In genomic region chr3:143825513-143825912, GRCh38 we compare ENCODE assay signal across 10 cellular contexts. TPM values are rescaled to one million over a fixed set of nuclear protein-coding genes. Genes with fewer than 3 reads are reported as not detected.
DNase-seq lines count a peak whose midpoint lies in the region; ATAC-seq and TF ChIP-seq lines count a peak whose summit lies in the region.
"Had no signal": no experiment of that assay in that cellular context is flagged by ENCODE, and none has a peak within 500 bp of the region (broad histone marks: within the 10 kb centered on the region; RNA-seq: fewer than 3 reads in every experiment).

No MANE protein-coding gene starts in this region.

- H3K4me3 Mint-ChIP-seq in T-cell, result peak overlapping the region in 1 of 3 donors; percentile 28
- no peak overlapping the region for H3K4me3 Mint-ChIP-seq in type B pancreatic cell
- H3K4me3 Mint-ChIP-seq: brain had no signal

- POLR2A ChIA-PET in T-cell (lab: Charles Lee), result interaction anchor here in 1 of 2 donors (0.5 to 1.0 kb wide), 3 partner anchors 24 to 1633 kb away, joined by 3 to 5 read pairs (median 3); partner anchors contain the start of gene DIPK2A

- no peaks in the 10 kb centered on the region for H3K27me3 Mint-ChIP-seq in T-cell
- no peaks in the 10 kb centered on the region for H3K27me3 Mint-ChIP-seq in type B pancreatic cell
- H3K27me3 Mint-ChIP-seq: brain had no signal

- peak; percentile 8 to 13 for DNase-seq in activated CD4-positive, alpha-beta T cell treated with anti-CD3 and anti-CD28 coated beads for 4 hours
- no peak for DNase-seq in activated CD4-positive, alpha-beta T cell treated with anti-CD3 and anti-CD28 coated beads, Interleukin-2, amount 50 U/mL, for 4 hours
- peak in 12 of 34 experiments; percentile 3 to 37 (median 8) for DNase-seq in T-cell
- no peak for DNase-seq in omental fat pad (ENCODE audit: low spot score)
- DNase-seq in MV-4-11 (lab: John Stamatoyannopoulos, UW), result no peak
- no peak for DNase-seq in type B pancreatic cell (ENCODE audit: extremely low spot score, unreplicated experiment)
- DNase-seq in DMS 273 (lab: John Stamatoyannopoulos, UW; ENCODE audit: unreplicated experiment), result no peak
- DNase-seq: Peyer's patch had no signal

- CTCF ChIA-PET in T-cell (lab: Charles Lee), result interaction anchor here in 1 of 2 donors (1.1 to 1.3 kb wide), 3 partner anchors 23 to 146 kb away, joined by 3 to 5 read pairs (median 3); partner anchors contain the start of genes DIPK2A and SLC9A9

- H3K27ac Mint-ChIP-seq in T-cell, result peak overlapping the region; percentile 74 to 84
- no peak overlapping the region for H3K27ac Mint-ChIP-seq in type B pancreatic cell

- ATAC-seq in HG02642 (IDR thresholded peaks at IDR 0.05; ENCODE audit: poor library complexity, unreplicated experiment), result peak; percentile 66
- ATAC-seq in T-cell (replicated peaks in 1 of 4), result peak; percentile 83 to 97 (median 95)
- ATAC-seq in omental fat pad (ENCODE audit: low FRiP score), result peak; percentile 26

- H3K9me3 Mint-ChIP-seq in T-cell, result peaks cover 0 to 7% (median 0%) of the 10 kb centered on the region in 3 donors
- peaks cover 8% of the 10 kb centered on the region for H3K9me3 Mint-ChIP-seq in type B pancreatic cell
- H3K9me3 Mint-ChIP-seq: brain had no signal

- H3K36me3 Mint-ChIP-seq in T-cell (peaks cover 25% of the 10 kb centered on the region), type B pancreatic cell (no peaks in the 10 kb centered on the region)
- H3K36me3 Mint-ChIP-seq: brain had no signal

- peaks cover 45 to 48% (median 48%) of the 10 kb centered on the region in 3 donors for H3K4me1 Mint-ChIP-seq in T-cell
- H3K4me1 Mint-ChIP-seq in type B pancreatic cell (ENCODE audit: unreplicated experiment), result peaks cover 12% of the 10 kb centered on the region

- TF ChIP-seq CTCF in omental fat pad (IDR thresholded peaks at IDR 0.05), result no peak
- no peak for TF ChIP-seq CTCF in type B pancreatic cell (conservative IDR thresholded peaks at IDR 0.05)

RNA-seq across cellular contexts. Expression of gene SLC9A9, which starts 22.8 kb away (rescaled TPM):
- total RNA-seq in T-cell (10 to 100 TPM; 11.2 to 36.8 (median 17.8) TPM), omental fat pad (10 to 100 TPM; 15.5 to 39.6 (median 26.9) TPM), type B pancreatic cell (ENCODE audit: low replicate concordance) (0.50 and 2.7 TPM in 2 replicates)

Comparison
In these comparisons a context has a peak if more than half of its experiments do, and no peak if none do; other contexts are left out.
1. DNase-seq: peak in activated CD4-positive, alpha-beta T cell treated with anti-CD3 and anti-CD28 coated beads for 4 hours (2 of 2); none in activated CD4-positive, alpha-beta T cell treated with anti-CD3 and anti-CD28 coated beads, Interleukin-2, amount 50 U/mL, for 4 hours (0 of 2), omental fat pad (single experiment), MV-4-11 (single experiment), type B pancreatic cell (single experiment) and DMS 273 (single experiment).
2. ATAC-seq: peak in every context shown above with its lines; median percentile 95 in T-cell; 66 in HG02642; 26 in omental fat pad.